8 cellular contexts compared by ENCODE assay signal in the genomic region with DNA sequence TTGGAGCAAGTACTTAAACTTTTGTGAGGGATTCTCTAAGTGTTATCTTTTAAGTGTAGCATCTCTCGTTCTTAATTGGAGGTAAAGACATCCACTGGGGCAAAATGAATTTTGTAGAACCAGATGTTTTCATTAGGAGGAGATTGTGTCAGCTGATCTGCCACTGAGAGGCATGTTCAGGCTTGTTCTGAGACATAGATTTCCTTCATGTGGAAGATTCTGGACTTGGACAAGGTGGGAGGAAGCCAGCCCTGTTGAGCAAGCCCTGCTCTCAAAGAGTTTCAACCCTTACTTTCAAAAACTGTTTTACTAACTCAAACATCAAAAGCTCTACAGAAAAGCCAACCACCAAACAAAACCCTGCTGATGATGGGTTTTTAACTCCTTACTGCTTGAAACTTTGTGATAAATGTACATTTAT. TPM values are rescaled to one million over a fixed set of nuclear protein-coding genes. Genes with fewer than 3 reads are reported as not detected.
A peak's percentile ranks its signal among the peaks of the same experiment; 100 is the strongest.
DNase-seq lines count a peak whose midpoint lies in the region; ATAC-seq and FAIRE-seq lines count a peak whose summit lies in the region.

No MANE protein-coding gene starts in this region.

- FAIRE-seq in urothelium cell line (lab: Jason Lieb, UNC): no peak

- DNase-seq in AG08395 (ENCODE audit: low spot score) (peak; percentile 82), KBM-7 (peak; percentile 78), caudate nucleus (lab: John Stamatoyannopoulos, UW) (peak in 3 of 61 donors; percentile 17 to 32 (median 17)), midbrain (lab: John Stamatoyannopoulos, UW) (peak; percentile 49), ureter (ENCODE audit: low spot score) (no peak), putamen (ENCODE audit: low spot score) (no peak), urothelium cell line (ENCODE audit: low spot score) (no peak)

- in situ Hi-C loops in KBM-7 (cut with MboI; ENCODE audit: low pct_unique_long_range_greater_than_20kb, low sequenced_read_pairs): no loop called here

- ATAC-seq in GM21367 (IDR thresholded peaks at IDR 0.05; ENCODE audit: unreplicated experiment): no peak

- peak overlapping the region; percentile 58 for H3K27ac ChIP-seq in caudate nucleus (ENCODE audit: low read depth, low read length)

RNA-seq across cellular contexts. Expression of a gene that starts 6.5 kb away (rescaled TPM):
- 49.9 TPM for total RNA-seq in ureter

Comparison
In these comparisons a context has a peak if more than half of its experiments do, and no peak if none do; other contexts are left out.
1. DNase-seq: peak in AG08395 (single experiment), KBM-7 (single experiment) and midbrain (single experiment); none in ureter (single experiment), putamen (single experiment) and urothelium cell line (single experiment).